8 cellular contexts compared by ENCODE assay signal in genomic region chr12:6604254-6605029, GRCh38. TPM values are rescaled to one million over a fixed set of nuclear protein-coding genes. Genes with fewer than 3 reads are reported as not detected.
DNase-seq lines count a peak whose midpoint lies in the region; ATAC-seq and TF ChIP-seq lines count a peak whose summit lies in the region.

No MANE protein-coding gene starts in this region.

- H3K4me1 Mint-ChIP-seq in natural killer cell treated with Interleukin-12 subunit alpha and Interleukin-12 subunit beta and Interleukin-15 and Interleukin-18, amount 100 ng/mL, for 72 hours (ENCODE audit: low read depth in 2 of 2) = peaks cover 46 to 47% of the 10 kb centered on the region in 2 donors
- peaks cover 49 to 50% of the 10 kb centered on the region in 2 donors for H3K4me1 Mint-ChIP-seq in natural killer cell
- H3K4me1 Mint-ChIP-seq in Calu3 (ENCODE audit: low read depth, unreplicated experiment) = peaks cover 35% of the 10 kb centered on the region

- no TSS peak for BruUV-seq in Calu3 (replicated peaks; lab: Mats Ljungman, UMichigan)

- peaks cover 35% of the 10 kb centered on the region for H3K36me3 Mint-ChIP-seq in natural killer cell treated with Interleukin-12 subunit alpha and Interleukin-12 subunit beta and Interleukin-15 and Interleukin-18, amount 100 ng/mL, for 72 hours
- peaks cover 32% of the 10 kb centered on the region for H3K36me3 Mint-ChIP-seq in natural killer cell
- peaks cover 37% of the 10 kb centered on the region for H3K36me3 Mint-ChIP-seq in Calu3 (ENCODE audit: insufficient read depth, unreplicated experiment)

- CTCF ChIA-PET in Calu3 (lab: Charles Lee) = no interaction called here

- no peaks in the 10 kb centered on the region for H3K9me3 ChIP-seq in lower lobe of right lung

- peaks cover 35% of the 10 kb centered on the region for H3K36me3 ChIP-seq in lower lobe of right lung
- peaks cover 8% of the 10 kb centered on the region for H3K36me3 ChIP-seq in urinary bladder (ENCODE audit: insufficient read depth)

- 42% methylated on average over 6 of the region's 6 CpGs for WGBS in urinary bladder

- no peaks in the 10 kb centered on the region for H3K9me3 Mint-ChIP-seq in natural killer cell treated with Interleukin-12 subunit alpha and Interleukin-12 subunit beta and Interleukin-15 and Interleukin-18, amount 100 ng/mL, for 72 hours
- H3K9me3 Mint-ChIP-seq in natural killer cell (no peaks in the 10 kb centered on the region), Calu3 (ENCODE audit: low read depth, unreplicated experiment) (no peaks in the 10 kb centered on the region)

- TF ChIP-seq CTCF in natural killer cell (IDR thresholded peaks at IDR 0.05) (no peak), astrocyte of the spinal cord (IDR thresholded peaks at IDR 0.05; ENCODE audit: low read depth, low read length) (no peak), lower lobe of right lung (IDR thresholded peaks at IDR 0.05) (no peak), Calu3 (IDR thresholded peaks at IDR 0.05; ENCODE audit: unreplicated experiment) (no peak)

- DNase-seq in natural killer cell treated with Interleukin-12 subunit alpha and Interleukin-12 subunit beta and Interleukin-15 and Interleukin-18, amount 100 ng/mL, for 72 hours (ENCODE audit: low spot score) = no peak
- DNase-seq in natural killer cell (no peak), astrocyte of the spinal cord (ENCODE audit: low read depth, low spot score) (no peak), lower lobe of right lung (no peak), COLO829 (ENCODE audit: low spot score) (no peak), Calu3 (no peak)

- intact Hi-C loops in natural killer cell (cut with micrococcal nuclease) = loop anchor here (5.0 kb wide), 5 partner anchors 37 to 267 kb away; partner anchors contain the start of genes GAPDH, MLF2 and NOP2
- intact Hi-C loops in lower lobe of right lung (cut with DNase I) = no loop called here
- intact Hi-C loops in Calu3 (cut with micrococcal nuclease; ENCODE audit: unreplicated experiment) = no loop called here

- H3K4me3 Mint-ChIP-seq in natural killer cell treated with Interleukin-12 subunit alpha and Interleukin-12 subunit beta and Interleukin-15 and Interleukin-18, amount 100 ng/mL, for 72 hours = no peak overlapping the region
- H3K4me3 Mint-ChIP-seq in natural killer cell (no peak overlapping the region), Calu3 (ENCODE audit: low read depth, unreplicated experiment) (no peak overlapping the region)

- H3K27ac ChIP-seq in lower lobe of right lung (peak overlapping the region; percentile 96), urinary bladder (ENCODE audit: low read depth) (no peak overlapping the region)

- in situ Hi-C loops in astrocyte of the spinal cord (cut with HindIII; ENCODE audit: low sequenced_read_pairs) = no loop called here

- H3K27ac Mint-ChIP-seq in natural killer cell treated with Interleukin-12 subunit alpha and Interleukin-12 subunit beta and Interleukin-15 and Interleukin-18, amount 100 ng/mL, for 72 hours = peak overlapping the region; percentile 83 to 86
- no peak overlapping the region for H3K27ac Mint-ChIP-seq in natural killer cell
- H3K27ac Mint-ChIP-seq in Calu3 (ENCODE audit: unreplicated experiment) = no peak overlapping the region

- peaks cover 40% of the 10 kb centered on the region for H3K4me1 ChIP-seq in lower lobe of right lung
- H3K4me1 ChIP-seq in urinary bladder (ENCODE audit: insufficient read depth) = no peaks in the 10 kb centered on the region

- H3K4me3 ChIP-seq in astrocyte of the spinal cord (ENCODE audit: low read depth, low read length) (peak overlapping the region; percentile 83), lower lobe of right lung (peak overlapping the region; percentile 90), urinary bladder (ENCODE audit: low read depth, low read length) (peak overlapping the region; percentile 94)

- H3K27me3 Mint-ChIP-seq in natural killer cell treated with Interleukin-12 subunit alpha and Interleukin-12 subunit beta and Interleukin-15 and Interleukin-18, amount 100 ng/mL, for 72 hours = no peaks in the 10 kb centered on the region
- no peaks in the 10 kb centered on the region for H3K27me3 Mint-ChIP-seq in natural killer cell (ENCODE audit: low read depth in 2 of 2)
- no peaks in the 10 kb centered on the region for H3K27me3 Mint-ChIP-seq in Calu3 (ENCODE audit: unreplicated experiment)

- H3K27me3 ChIP-seq in lower lobe of right lung (ENCODE audit: low read depth) = no peaks in the 10 kb centered on the region

- ATAC-seq in natural killer cell treated with Interleukin-12 subunit alpha and Interleukin-12 subunit beta and Interleukin-15 and Interleukin-18, amount 100 ng/mL, for 72 hours = no peak
- ATAC-seq in natural killer cell = no peak
- ATAC-seq in lower lobe of right lung = no peak
- ATAC-seq in HG03095 (IDR thresholded peaks at IDR 0.05; ENCODE audit: unreplicated experiment) = no peak

RNA-seq across cellular contexts. Expression of gene CHD4, which starts 2.7 kb away (rescaled TPM):
- 100 to 1,000 TPM; 239 to 352 TPM for total RNA-seq in natural killer cell treated with Interleukin-12 subunit alpha and Interleukin-12 subunit beta and Interleukin-15 and Interleukin-18, amount 100 ng/mL, for 72 hours
- total RNA-seq in natural killer cell = 100 to 1,000 TPM; 568 to 795 (median 658) TPM
- 169 TPM for total RNA-seq in lower lobe of right lung
- total RNA-seq in urinary bladder = 142 TPM
- 135 TPM for polyA plus RNA-seq in urinary bladder
- total RNA-seq in Calu3 (2022) = 164 and 165 TPM in 2 replicates

RNA-seq across cellular contexts. Expression of gene LPAR5, which starts 31.3 kb away (rescaled TPM):
- total RNA-seq in natural killer cell treated with Interleukin-12 subunit alpha and Interleukin-12 subunit beta and Interleukin-15 and Interleukin-18, amount 100 ng/mL, for 72 hours = 10 to 100 TPM in 1 of 2 donors, 1 to 10 TPM in 1; 5.6 to 10.6 TPM
- total RNA-seq in natural killer cell = 10 to 100 TPM in 2 of 3 donors, 1 to 10 TPM in 1; 10.0 to 27.8 (median 17.3) TPM
- 3.8 TPM for total RNA-seq in lower lobe of right lung
- total RNA-seq in urinary bladder = 1.7 TPM
- polyA plus RNA-seq in urinary bladder = 2.2 TPM
- 2.5 and 3.2 TPM in 2 replicates for total RNA-seq in Calu3 (2022)

RNA-seq across cellular contexts. Expression of gene NOP2, which starts 36.4 kb away (rescaled TPM):
- 100 to 1,000 TPM; 103 to 201 TPM for total RNA-seq in natural killer cell treated with Interleukin-12 subunit alpha and Interleukin-12 subunit beta and Interleukin-15 and Interleukin-18, amount 100 ng/mL, for 72 hours
- 100 to 1,000 TPM in 1 of 3 donors, 10 to 100 TPM in 2; 85.2 to 105 (median 89.1) TPM for total RNA-seq in natural killer cell
- 30.2 TPM for total RNA-seq in lower lobe of right lung
- 9.0 TPM for total RNA-seq in urinary bladder
- polyA plus RNA-seq in urinary bladder = 18.7 TPM
- total RNA-seq in Calu3 (2022) = 86.1 and 88.5 TPM in 2 replicates

RNA-seq across cellular contexts. Expression of gene ACRBP, which starts 42.8 kb away (rescaled TPM):
- 1 to 10 TPM in 1 of 2 donors, under 1 TPM in 1; 0.98 to 2.1 TPM for total RNA-seq in natural killer cell treated with Interleukin-12 subunit alpha and Interleukin-12 subunit beta and Interleukin-15 and Interleukin-18, amount 100 ng/mL, for 72 hours
- total RNA-seq in natural killer cell (10 to 100 TPM in 1 of 3 donors, 1 to 10 TPM in 2; 2.1 to 12.2 (median 4.7) TPM), lower lobe of right lung (7.2 TPM), urinary bladder (1.1 TPM), Calu3 (2022) (2.9 and 4.1 TPM in 2 replicates)
- 1.0 TPM for polyA plus RNA-seq in urinary bladder

RNA-seq across cellular contexts. Expression of gene IFFO1, which starts 48.6 kb away (rescaled TPM):
- total RNA-seq in natural killer cell treated with Interleukin-12 subunit alpha and Interleukin-12 subunit beta and Interleukin-15 and Interleukin-18, amount 100 ng/mL, for 72 hours = 10 to 100 TPM; 28.0 to 30.5 TPM
- total RNA-seq in natural killer cell = 10 to 100 TPM; 51.5 to 67.7 (median 62.3) TPM
- 27.6 TPM for total RNA-seq in lower lobe of right lung
- 9.7 TPM for total RNA-seq in urinary bladder
- polyA plus RNA-seq in urinary bladder = 31.4 TPM
- total RNA-seq in Calu3 (2022) = 0.76 and 1.0 TPM in 2 replicates

Comparison
In these comparisons a context has a peak if more than half of its experiments do, and no peak if none do; other contexts are left out.
1. H3K27ac Mint-ChIP-seq: peak in natural killer cell treated with Interleukin-12 subunit alpha and Interleukin-12 subunit beta and Interleukin-15 and Interleukin-18, amount 100 ng/mL, for 72 hours (2 of 2); none in natural killer cell (0 of 2) and Calu3 (single experiment).
2. Peak in every context shown above with its lines, with median percentiles within 50 percentile points of each other: H3K4me3 ChIP-seq.